21 cellular contexts compared by ENCODE assay signal in genomic region chr2:44766220-44766619, GRCh38.
"Had no signal": no experiment of that assay in that cellular context is flagged by ENCODE, and none has a peak within 500 bp of the region (broad histone marks: within the 10 kb centered on the region; RNA-seq: fewer than 3 reads in every experiment).

No MANE protein-coding gene starts in this region.

- H3K9me3 ChIP-seq: colonic mucosa, esophagus muscularis mucosa, heart right ventricle, left lung, prostate gland, right atrium auricular region, sigmoid colon, thyroid gland had no signal

- ATAC-seq: heart right ventricle; left cardiac atrium; left lung; naive thymus-derived CD4-positive, alpha-beta T cell; stimulated activated naive CD8-positive, alpha-beta T cell treated with anti-CD3 and anti-CD28 coated beads, Interleukin-15, amount 100 ng/mL, for 72 hours had no signal

- H3K4me3 ChIP-seq: colonic mucosa, esophagus muscularis mucosa, heart right ventricle, left lung, neural progenitor cell, prostate gland, right atrium auricular region, sigmoid colon, thyroid gland had no signal

- DNase-seq: central memory CD4-positive, alpha-beta T cell; colonic mucosa; effector CD8-positive, alpha-beta T cell; endodermal cell; foreskin melanocyte; glutamatergic neuron; heart right ventricle; hippocampal formation; left cardiac atrium; left lung; mesendoderm; midbrain; naive thymus-derived CD4-positive, alpha-beta T cell; sigmoid colon; stimulated activated naive CD4-positive, alpha-beta T cell; stimulated activated naive CD8-positive, alpha-beta T cell treated with anti-CD3 and anti-CD28 coated beads, Interleukin-15, amount 100 ng/mL, for 72 hours; thyroid gland had no signal

- H3K27me3 ChIP-seq: colonic mucosa, thyroid gland had no signal

- H3K27ac ChIP-seq: colonic mucosa, esophagus muscularis mucosa, heart right ventricle, left lung, neural progenitor cell, prostate gland, right atrium auricular region, sigmoid colon, thyroid gland had no signal

- H3K36me3 ChIP-seq: colonic mucosa, esophagus muscularis mucosa, heart right ventricle, left lung, neural progenitor cell, prostate gland, right atrium auricular region, sigmoid colon, thyroid gland had no signal

- H3K4me1 ChIP-seq: colonic mucosa, esophagus muscularis mucosa, left lung, prostate gland, right atrium auricular region, sigmoid colon, thyroid gland had no signal
